Comparison of ENCODE assay signal across 8 cellular contexts in genomic region chr7:116122972-116123595, GRCh38.
DNase-seq lines count a peak whose midpoint lies in the region; ATAC-seq, FAIRE-seq and TF ChIP-seq lines count a peak whose summit lies in the region.

No MANE protein-coding gene starts in this region.

- POLR2A ChIA-PET in CD4-positive, alpha-beta T cell (lab: Charles Lee): no interaction called here

- peak; percentile 65 for FAIRE-seq in astrocyte (lab: Jason Lieb, UNC)

- no peaks in the 10 kb centered on the region for H3K4me1 ChIP-seq in astrocyte (ENCODE audit: insufficient read depth, low read length)

- no peaks in the 10 kb centered on the region for H3K4me1 Mint-ChIP-seq in CD4-positive, alpha-beta T cell (ENCODE audit: low read depth)
- peaks cover 2% of the 10 kb centered on the region for H3K4me1 Mint-ChIP-seq in astrocyte (ENCODE audit: low read depth, unreplicated experiment)
- H3K4me1 Mint-ChIP-seq in activated T-helper 17 cell treated with anti-CD3 and anti-CD28 coated beads, Interleukin-2, amount 50 U/mL, for 72 hours: no peaks in the 10 kb centered on the region

- CTCF ChIA-PET in CD4-positive, alpha-beta T cell (lab: Charles Lee): no interaction called here

- H3K9me3 ChIP-seq in CD4-positive, alpha-beta T cell (ENCODE audit: control insufficient read depth, low read length): no peaks in the 10 kb centered on the region
- H3K9me3 ChIP-seq in astrocyte (ENCODE audit: insufficient read depth, low read depth, low read length): no peaks in the 10 kb centered on the region

- no peak overlapping the region for H3K4me2 ChIP-seq in astrocyte (ENCODE audit: low read length)

- H3K4me3 Mint-ChIP-seq in CD4-positive, alpha-beta T cell: no peak overlapping the region
- no peak overlapping the region for H3K4me3 Mint-ChIP-seq in astrocyte (ENCODE audit: unreplicated experiment)
- no peak overlapping the region for H3K4me3 Mint-ChIP-seq in activated T-helper 17 cell treated with anti-CD3 and anti-CD28 coated beads, Interleukin-2, amount 50 U/mL, for 72 hours

- H3K79me2 ChIP-seq in astrocyte (ENCODE audit: insufficient read depth, low read length): no peaks in the 10 kb centered on the region

- H2AFZ ChIP-seq in astrocyte (ENCODE audit: low read depth, low read length): no peak overlapping the region

- H4K20me1 ChIP-seq in astrocyte (ENCODE audit: insufficient read depth, low read length): no peaks in the 10 kb centered on the region

- H3K27me3 ChIP-seq in CD4-positive, alpha-beta T cell (ENCODE audit: control insufficient read depth, insufficient read depth, low read length): peaks cover 4% of the 10 kb centered on the region
- H3K27me3 ChIP-seq in astrocyte (ENCODE audit: insufficient read depth, low read length): peaks cover 3% of the 10 kb centered on the region

- TF ChIP-seq CTCF in CD4-positive, alpha-beta T cell (IDR thresholded peaks at IDR 0.05): peak; percentile 46
- TF ChIP-seq CTCF in astrocyte (IDR thresholded peaks at IDR 0.05; ENCODE audit: insufficient read depth, low read depth, low read length): peak; percentile 90

- H3K27ac Mint-ChIP-seq in CD4-positive, alpha-beta T cell: no peak overlapping the region
- no peak overlapping the region for H3K27ac Mint-ChIP-seq in astrocyte (ENCODE audit: unreplicated experiment)
- H3K27ac Mint-ChIP-seq in activated T-helper 17 cell treated with anti-CD3 and anti-CD28 coated beads, Interleukin-2, amount 50 U/mL, for 72 hours: no peak overlapping the region

- intact Hi-C loops in CD4-positive, alpha-beta T cell (cut with DNase I, micrococcal nuclease): no loop called here

- no peak overlapping the region for H3K4me3 ChIP-seq in astrocyte (ENCODE audit: insufficient read depth, low read depth, low read length)

- peaks cover 8% of the 10 kb centered on the region for H3K27me3 Mint-ChIP-seq in CD4-positive, alpha-beta T cell
- H3K27me3 Mint-ChIP-seq in astrocyte (ENCODE audit: low read depth, unreplicated experiment): no peaks in the 10 kb centered on the region
- H3K27me3 Mint-ChIP-seq in activated T-helper 17 cell treated with anti-CD3 and anti-CD28 coated beads, Interleukin-2, amount 50 U/mL, for 72 hours: peaks cover 8% of the 10 kb centered on the region

- no peaks in the 10 kb centered on the region for H3K36me3 Mint-ChIP-seq in CD4-positive, alpha-beta T cell (ENCODE audit: low read depth)
- H3K36me3 Mint-ChIP-seq in astrocyte (ENCODE audit: low read depth, unreplicated experiment): no peaks in the 10 kb centered on the region
- no peaks in the 10 kb centered on the region for H3K36me3 Mint-ChIP-seq in activated T-helper 17 cell treated with anti-CD3 and anti-CD28 coated beads, Interleukin-2, amount 50 U/mL, for 72 hours (ENCODE audit: low read depth)

- no peak for ATAC-seq in CD4-positive, alpha-beta T cell (ENCODE audit: poor library complexity)
- ATAC-seq in GM19351 (IDR thresholded peaks at IDR 0.05; ENCODE audit: unreplicated experiment) (peak; percentile 82), left lobe of liver (peak; percentile 54), HG02970 (IDR thresholded peaks at IDR 0.05; ENCODE audit: low FRiP score, unreplicated experiment) (no peak)
- no peak for ATAC-seq in activated T-helper 17 cell treated with anti-CD3 and anti-CD28 coated beads, Interleukin-2, amount 50 U/mL, for 72 hours (replicated peaks)

- peaks cover 2% of the 10 kb centered on the region for H3K9me3 Mint-ChIP-seq in CD4-positive, alpha-beta T cell
- no peaks in the 10 kb centered on the region for H3K9me3 Mint-ChIP-seq in astrocyte (ENCODE audit: unreplicated experiment)
- no peaks in the 10 kb centered on the region for H3K9me3 Mint-ChIP-seq in activated T-helper 17 cell treated with anti-CD3 and anti-CD28 coated beads, Interleukin-2, amount 50 U/mL, for 72 hours

- H3K27ac ChIP-seq in CD4-positive, alpha-beta T cell (ENCODE audit: low read depth, low read length): no peak overlapping the region
- H3K27ac ChIP-seq in astrocyte (ENCODE audit: low read depth, low read length): no peak overlapping the region

- DNase-seq in CD4-positive, alpha-beta T cell: no peak
- DNase-seq in NAMALWA (ENCODE audit: low spot score): peak; percentile 57
- DNase-seq in astrocyte (ENCODE audit: low read depth): peak; percentile 30
- no peak for DNase-seq in left lobe of liver (ENCODE audit: low spot score)
- no peak for DNase-seq in NCI-H1930 (lab: John Stamatoyannopoulos, UW)

- H3K9ac ChIP-seq in astrocyte (ENCODE audit: low read length): no peak overlapping the region

- no peaks in the 10 kb centered on the region for H3K36me3 ChIP-seq in astrocyte (ENCODE audit: insufficient read depth, low read length)

Comparison
In these comparisons a context has a peak if more than half of its experiments do, and no peak if none do; other contexts are left out.
1. ATAC-seq: peak in GM19351 (single experiment) and left lobe of liver (single experiment); none in CD4-positive, alpha-beta T cell (single experiment), HG02970 (single experiment) and activated T-helper 17 cell treated with anti-CD3 and anti-CD28 coated beads, Interleukin-2, amount 50 U/mL, for 72 hours (single experiment).
2. DNase-seq: peak in NAMALWA (single experiment) and astrocyte (single experiment); none in CD4-positive, alpha-beta T cell (0 of 10), left lobe of liver (single experiment) and NCI-H1930 (0 of 2).